Comparison of ENCODE assay signal across 22 cellular contexts in the genomic region with DNA sequence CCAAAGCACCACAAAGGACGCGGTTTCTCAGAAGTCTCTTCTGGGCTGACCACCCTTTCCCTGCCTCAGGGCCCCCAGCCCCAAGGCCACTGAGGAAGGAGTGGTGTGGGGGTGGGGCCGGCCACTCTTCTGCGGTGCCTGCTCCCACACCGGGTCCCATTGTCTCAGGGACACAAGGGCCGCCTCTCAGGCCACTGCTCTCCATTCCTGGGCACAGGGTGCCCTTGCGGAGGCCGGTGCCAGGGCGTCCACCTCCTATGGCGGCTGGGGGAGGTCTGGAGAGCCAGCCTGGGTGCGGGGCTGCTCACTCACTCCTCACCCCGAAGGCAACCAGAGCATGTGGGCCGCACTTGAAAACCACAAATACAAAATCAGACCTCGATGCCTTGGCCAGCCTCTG. TPM values are rescaled to one million over a fixed set of nuclear protein-coding genes. Genes with fewer than 3 reads are reported as not detected.
DNase-seq lines count a peak whose midpoint lies in the region; ATAC-seq and TF ChIP-seq lines count a peak whose summit lies in the region.
"Had no signal": no experiment of that assay in that cellular context is flagged by ENCODE, and none has a peak within 500 bp of the region (broad histone marks: within the 10 kb centered on the region; RNA-seq: fewer than 3 reads in every experiment).

No MANE protein-coding gene starts in this region.

- TF ChIP-seq CTCF in osteoblast (IDR thresholded peaks at IDR 0.05; ENCODE audit: extremely low read depth, low read depth, low read length) = no peak

- H3K27ac ChIP-seq in osteoblast (ENCODE audit: low read depth, low read length) (no peak overlapping the region), temporal lobe (ENCODE audit: low read depth, low read length) (peak overlapping the region; percentile 94)
- H3K27ac ChIP-seq: GM23248 had no signal

- no peaks in the 10 kb centered on the region for H3K79me2 ChIP-seq in osteoblast (ENCODE audit: insufficient read depth, low read length)

- ATAC-seq in HG03097 (IDR thresholded peaks at IDR 0.05; ENCODE audit: low FRiP score, unreplicated experiment) (no peak), HG03571 (IDR thresholded peaks at IDR 0.05; ENCODE audit: unreplicated experiment) (no peak)
- ATAC-seq: GM12878 had no signal

- no peak overlapping the region for H2AFZ ChIP-seq in osteoblast (ENCODE audit: low read length)
- H2AFZ ChIP-seq: GM23248 had no signal

- no peaks in the 10 kb centered on the region for H3K9me3 ChIP-seq in osteoblast (ENCODE audit: low read depth, low read length)
- H3K9me3 ChIP-seq: BE2C, HAP-1 had no signal

- no peaks in the 10 kb centered on the region for H3K27me3 ChIP-seq in osteoblast (ENCODE audit: insufficient read depth, low read length)
- H3K27me3 ChIP-seq: BE2C had no signal

- H3K4me3 ChIP-seq in osteoblast (ENCODE audit: insufficient read depth, low read length) = no peak overlapping the region
- H3K4me3 ChIP-seq: GM12878, GM23248, HAP-1 had no signal

- no peaks in the 10 kb centered on the region for H3K36me3 ChIP-seq in osteoblast (ENCODE audit: insufficient read depth, low read length)
- H3K36me3 ChIP-seq: BE2C, HAP-1 had no signal

- DNase-seq in amygdala (lab: John Stamatoyannopoulos, UW) (peak in 36 of 56 donors; percentile 16 to 81 (median 42)), globus pallidus (ENCODE audit: low spot score) (peak; percentile 84), osteoblast (ENCODE audit: insufficient read length, low spot score, missing footprints) (peak; percentile 6), NOMO-1 treated with DMSO at 0.1 percent for 48 hours (lab: John Stamatoyannopoulos, UW; ENCODE audit: unreplicated experiment) (no peak)
- DNase-seq: BE2C; CD4-positive, alpha-beta memory T cell; DMS153; EL; GM23248; NCI-H1105; NCI-H1694; NCI-H2227 treated with DMSO at 0.1 percent for 48 hours; NCI-H510A treated with DMSO at 0.1 percent for 48 hours; NCI-H82; RPMI8226; SHP77 treated with DMSO at 0.1 percent for 48 hours had no signal

- H4K20me1 ChIP-seq in osteoblast (ENCODE audit: insufficient read depth, low read length) = no peaks in the 10 kb centered on the region

- no peaks in the 10 kb centered on the region for H3K4me1 ChIP-seq in osteoblast (ENCODE audit: insufficient read depth, low read length)
- H3K4me1 ChIP-seq: HAP-1 had no signal

- H3K4me2 ChIP-seq in osteoblast (ENCODE audit: insufficient read depth, low read length) = no peak overlapping the region

RNA-seq across cellular contexts. Expression of gene PRIMA1, which starts 44.1 kb away (rescaled TPM):
- total RNA-seq in osteoblast = not detected in 2 replicates
- under 0.01 TPM for total RNA-seq in temporal lobe
- total RNA-seq: A172; CD4-positive, alpha-beta memory T cell; GM12878 had no signal
